ENCODE assay signal across 8 cellular contexts in genomic region chr3:10738688-10739372, GRCh38.
A peak's percentile ranks its signal among the peaks of the same experiment; 100 is the strongest.
DNase-seq lines count a peak whose midpoint lies in the region; ATAC-seq, FAIRE-seq and TF ChIP-seq lines count a peak whose summit lies in the region.

No MANE protein-coding gene starts in this region.

- 3% methylated on average over 26 of the region's 30 CpGs for WGBS in A549 (ENCODE audit: missing lambda C conversion rate)

- H3K27ac ChIP-seq in A549 (peak overlapping the region in 1 of 2 experiments; percentile 65; a peak in 2 of 6 replicates), kidney (ENCODE audit: low read depth in 2 of 2, low read length in 2 of 2) (no peak overlapping the region)

- intact Hi-C loops in kidney (cut with DNase I), result loop anchor here (5.0 kb wide), 1 partner anchor 392 kb away; no protein-coding TSS in a partner anchor

- peak overlapping the region; percentile 68 for H3K4me2 ChIP-seq in A549

- CTCF ChIA-PET in A549 (lab: Yijun Ruan, JAX), result interaction anchor here (0.6 to 8.9 kb wide), 89 partner anchors 10 to 1235 kb away, joined by 3 to 149 read pairs (median 4); partner anchors contain the start of gene SEC13

- peaks cover 5% of the 10 kb centered on the region for H3K9me3 Mint-ChIP-seq in central memory CD8-positive, alpha-beta T cell

- peaks cover 91% of the 10 kb centered on the region for H3K27me3 Mint-ChIP-seq in central memory CD8-positive, alpha-beta T cell

- peak overlapping the region in 1 of 2 donors; percentile 24 for H3K9ac ChIP-seq in kidney (ENCODE audit: low read length in 2 of 2)

- H3K36me3 Mint-ChIP-seq in central memory CD8-positive, alpha-beta T cell (ENCODE audit: insufficient read depth), result no peaks in the 10 kb centered on the region

- peak; percentile 61 for FAIRE-seq in A549 (lab: Jason Lieb, UNC)
- FAIRE-seq in kidney (lab: Jason Lieb, UNC), result no peak

- H3K4me1 ChIP-seq in A549, result no peaks in the 10 kb centered on the region
- peaks cover 0 to 2% of the 10 kb centered on the region in 2 donors for H3K4me1 ChIP-seq in kidney (ENCODE audit: control insufficient read depth in 1 of 2, insufficient read depth in 1 of 2, low read depth in 1 of 2, low read length in 2 of 2)

- TF ChIP-seq POLR2A in A549 (IDR thresholded peaks at IDR 0.05; ENCODE audit: low read length), result no peak

- no peak overlapping the region for H3K27ac Mint-ChIP-seq in central memory CD8-positive, alpha-beta T cell (ENCODE audit: low read depth)

- H3K4me1 Mint-ChIP-seq in central memory CD8-positive, alpha-beta T cell, result peaks cover 13% of the 10 kb centered on the region

- DNase-seq in A549 (ENCODE audit: low read depth in 1 of 2, low spot score in 1 of 2), result peak; percentile 61 to 77
- peak; percentile 51 for DNase-seq in NCI-H2171 (lab: John Stamatoyannopoulos, UW)
- peak; percentile 76 for DNase-seq in activated CD4-positive, CD25-positive, alpha-beta regulatory T cell treated with anti-CD3 and anti-CD28 coated beads, Interleukin-2, amount 50 U/mL, for 72 hours
- DNase-seq in central memory CD8-positive, alpha-beta T cell (ENCODE audit: low spot score in 2 of 2), result peak; percentile 54 to 62
- DNase-seq in kidney, result peak; percentile 88
- peak; percentile 36 to 69 for DNase-seq in stimulated activated CD4-positive, alpha-beta T cell treated with anti-CD3 and anti-CD28 coated beads, Interleukin-15, amount 100 ng/mL, for 48 hours (ENCODE audit: low read depth in 2 of 2)

- peaks cover 8% of the 10 kb centered on the region for H3K9me3 ChIP-seq in A549
- peaks cover 0 to 6% of the 10 kb centered on the region in 2 donors for H3K9me3 ChIP-seq in kidney (ENCODE audit: control insufficient read depth in 1 of 2, low read length in 2 of 2)

- TF ChIP-seq CTCF in A549 (IDR thresholded peaks at IDR 0.05), result peak; percentile 89
- peak; percentile 84 for TF ChIP-seq CTCF in kidney (IDR thresholded peaks at IDR 0.05; ENCODE audit: borderline replicate concordance, extremely low read depth, insufficient read depth)

- peak; percentile 68 to 76 for TF ChIP-seq RAD21 in A549 (conservative IDR thresholded peaks at IDR 0.05 in 1 of 2, IDR thresholded peaks at IDR 0.05 in 1 of 2)

- ATAC-seq in A549 (peak; percentile 91 to 96), GM18909 (IDR thresholded peaks at IDR 0.05; ENCODE audit: poor library complexity, unreplicated experiment) (peak; percentile 63), HG03342 (IDR thresholded peaks at IDR 0.05; ENCODE audit: unreplicated experiment) (no peak)
- peak; percentile 32 for ATAC-seq in central memory CD8-positive, alpha-beta T cell (replicated peaks; ENCODE audit: extremely low read depth, poor library complexity, severe bottlenecking)

- H3K4me3 ChIP-seq in A549 (peak overlapping the region; percentile 30), kidney (ENCODE audit: low read length in 2 of 2) (peak overlapping the region; percentile 30 to 52)

- no peak for TF ChIP-seq EP300 in A549 (IDR thresholded peaks at IDR 0.05)

- no peaks in the 10 kb centered on the region for H3K36me3 ChIP-seq in kidney (ENCODE audit: control insufficient read depth in 1 of 2, insufficient read depth in 2 of 2, low read length in 2 of 2)

- H3K4me3 Mint-ChIP-seq in central memory CD8-positive, alpha-beta T cell, result peak overlapping the region; percentile 26

- POLR2A ChIA-PET in A549 (lab: Yijun Ruan, JAX), result interaction anchor here (0.8 kb wide), 1 partner anchor 321 kb away, joined by 3 read pairs; no protein-coding TSS in a partner anchor

TF ChIP-seq in A549, 52 proteins besides CTCF, POLR2A, EP300 and RAD21:
- TF ChIP-seq SMC3 (IDR thresholded peaks at IDR 0.05) (peak; percentile 87), MAFK (IDR thresholded peaks at IDR 0.05; ENCODE audit: partially characterized antibody) (peak; percentile 46), ZC3H11A (IDR thresholded peaks at IDR 0.05) (no peak)
